ENCODE assay signal across 9 cellular contexts in genomic region chr14:89953602-89954001, GRCh38. TPM values are rescaled to one million over a fixed set of nuclear protein-coding genes. Genes with fewer than 3 reads are reported as not detected.
DNase-seq lines count a peak whose midpoint lies in the region; ATAC-seq and TF ChIP-seq lines count a peak whose summit lies in the region.
"Had no signal": no experiment of that assay in that cellular context is flagged by ENCODE, and none has a peak within 500 bp of the region (broad histone marks: within the 10 kb centered on the region; RNA-seq: fewer than 3 reads in every experiment).

No MANE protein-coding gene starts in this region.

- peak overlapping the region; percentile 76 for H3K4me2 ChIP-seq in hepatocyte

- H3K9me2 ChIP-seq in hepatocyte (replicated peaks; ENCODE audit: insufficient read depth), result no peaks in the 10 kb centered on the region

- DNase-seq in left ventricle myocardium inferior, result no peak
- no peak for DNase-seq in Right ventricle myocardium inferior (ENCODE audit: missing footprints)
- DNase-seq in WERI-Rb-1, result no peak
- no peak for DNase-seq in hepatocyte (ENCODE audit: low spot score)
- no peak for DNase-seq in thoracic aorta (ENCODE audit: low spot score)
- no peak for DNase-seq in NCI-H128 (lab: John Stamatoyannopoulos, UW; ENCODE audit: unreplicated experiment)
- DNase-seq: NCI-H2171 treated with DMSO at 0.1 percent for 48 hours had no signal

- H3K9me3 ChIP-seq in left ventricle myocardium inferior (replicated peaks) (no peaks in the 10 kb centered on the region), WERI-Rb-1 (ENCODE audit: severe bottlenecking) (no peaks in the 10 kb centered on the region), hepatocyte (ENCODE audit: low read depth) (no peaks in the 10 kb centered on the region), thoracic aorta (no peaks in the 10 kb centered on the region)

- ATAC-seq in Right ventricle myocardium inferior (no peak), thoracic aorta (ENCODE audit: insufficient number of reproducible peaks, low FRiP score, low read depth) (no peak), HG03354 (IDR thresholded peaks at IDR 0.05; ENCODE audit: poor library complexity, severe bottlenecking, unreplicated experiment) (no peak), HG03521 (IDR thresholded peaks at IDR 0.05; ENCODE audit: unreplicated experiment) (no peak)

- TF ChIP-seq CTCF in left ventricle myocardium inferior (IDR thresholded peaks at IDR 0.05; ENCODE audit: borderline replicate concordance) (no peak), WERI-Rb-1 (IDR thresholded peaks at IDR 0.05; ENCODE audit: low read depth, low read length) (no peak), hepatocyte (IDR thresholded peaks at IDR 0.05; ENCODE audit: poor library complexity) (no peak), thoracic aorta (IDR thresholded peaks at IDR 0.05) (no peak)

- H3K79me2 ChIP-seq in hepatocyte, result peaks cover 14% of the 10 kb centered on the region

- H3K4me3 ChIP-seq in left ventricle myocardium inferior (peak overlapping the region; percentile 82), WERI-Rb-1 (ENCODE audit: low read depth, low read length) (peak overlapping the region; percentile 73), hepatocyte (peak overlapping the region; percentile 10), thoracic aorta (peak overlapping the region; percentile 94)

- H3K36me3 ChIP-seq in left ventricle myocardium inferior (peaks cover 9% of the 10 kb centered on the region), WERI-Rb-1 (peaks cover 14% of the 10 kb centered on the region), hepatocyte (replicated peaks; ENCODE audit: insufficient read depth, low read depth) (no peaks in the 10 kb centered on the region), thoracic aorta (no peaks in the 10 kb centered on the region)

- peak overlapping the region; percentile 81 for H2AFZ ChIP-seq in hepatocyte

- intact Hi-C loops in left ventricle myocardium inferior (cut with micrococcal nuclease), result no loop called here
- intact Hi-C loops in Right ventricle myocardium inferior (cut with DNase I), result loop anchor here (10.0 kb wide), 1 partner anchor 301 kb away; the partner anchor contains the start of gene PSMC1

- WGBS in hepatocyte (ENCODE audit: low lambda C conversion rate, missing lambda C conversion rate), result 74% methylated on average over 1 of the region's 1 CpG

- H3K27me3 ChIP-seq in left ventricle myocardium inferior (ENCODE audit: low read depth), result no peaks in the 10 kb centered on the region
- no peaks in the 10 kb centered on the region for H3K27me3 ChIP-seq in WERI-Rb-1 (ENCODE audit: insufficient read depth, low read depth, severe bottlenecking)
- H3K27me3 ChIP-seq in hepatocyte, result no peaks in the 10 kb centered on the region
- H3K27me3 ChIP-seq in thoracic aorta (replicated peaks; ENCODE audit: insufficient read depth), result no peaks in the 10 kb centered on the region

- H3K27ac ChIP-seq in left ventricle myocardium inferior (replicated peaks) (no peak overlapping the region), WERI-Rb-1 (peak overlapping the region; percentile 75; the same call in 1 of the 2 replicates), hepatocyte (peak overlapping the region; percentile 65), thoracic aorta (no peak overlapping the region)

- no peaks in the 10 kb centered on the region for H4K20me1 ChIP-seq in hepatocyte (ENCODE audit: insufficient read depth, poor library complexity, severe bottlenecking)

- H3K4me1 ChIP-seq in left ventricle myocardium inferior (peaks cover 25% of the 10 kb centered on the region), hepatocyte (ENCODE audit: insufficient read depth) (peaks cover 12% of the 10 kb centered on the region), thoracic aorta (ENCODE audit: control insufficient read depth in 1 of 2, low read depth in 2 of 2) (peaks cover 9 to 19% of the 10 kb centered on the region in 2 donors)

RNA-seq across cellular contexts. Expression of gene EFCAB11, which starts 0.9 kb away (rescaled TPM):
- total RNA-seq in left ventricle myocardium inferior (2.2 TPM), Right ventricle myocardium inferior (3.5 TPM), hepatocyte (8.0 and 10.8 TPM in 2 replicates), thoracic aorta (1 to 10 TPM; 3.1 to 8.9 TPM)
- polyA plus RNA-seq in hepatocyte, result 7.1 and 7.2 TPM in 2 replicates

RNA-seq across cellular contexts. Expression of gene TDP1, which starts 2.1 kb away (rescaled TPM):
- total RNA-seq in left ventricle myocardium inferior (3.4 TPM), Right ventricle myocardium inferior (5.2 TPM), hepatocyte (14.7 and 19.4 TPM in 2 replicates), thoracic aorta (10 to 100 TPM; 11.2 to 21.4 TPM)
- 12.1 and 19.9 TPM in 2 replicates for polyA plus RNA-seq in hepatocyte

Comparison
In these comparisons a context has a peak if more than half of its experiments do, and no peak if none do; other contexts are left out.
1. H3K27ac ChIP-seq: peak in WERI-Rb-1 (single experiment) and hepatocyte (single experiment); none in left ventricle myocardium inferior (single experiment) and thoracic aorta (0 of 2).
2. H3K4me3 ChIP-seq: peak in every context shown above with its lines; median percentile 94 in thoracic aorta; 82 in left ventricle myocardium inferior; 73 in WERI-Rb-1; 10 in hepatocyte.